Comparison of ENCODE assay signal across 28 cellular contexts in genomic region chr21:15104470-15104869, GRCh38.
"Had no signal": no experiment of that assay in that cellular context is flagged by ENCODE, and none has a peak within 500 bp of the region (broad histone marks: within the 10 kb centered on the region; RNA-seq: fewer than 3 reads in every experiment).

No MANE protein-coding gene starts in this region.

- H3K27ac Mint-ChIP-seq: stimulated activated effector memory CD8-positive, alpha-beta T cell treated with anti-CD3 and anti-CD28 coated beads, Interleukin-12 subunit alpha, Interleukin-12 subunit beta, amount 100 ng/mL, for 72 hours; stimulated activated memory B cell treated with anti-CD40 and anti-IgM and Interleukin-4, amounts not matched to agents 10 μg/mL and 1 μg/mL and 100 μg/mL, for 72 hours; stimulated activated naive B cell treated with anti-CD40 and anti-IgM and Interleukin-4, amounts not matched to agents 10 μg/mL and 1 μg/mL and 100 μg/mL, for 72 hours; stimulated activated naive CD8-positive, alpha-beta T cell treated with anti-CD3 and anti-CD28 coated beads, Interleukin-15, Interleukin-2, amounts not matched to agents 100 ng/mL and 50 ng/mL, for 24 hours; type B pancreatic cell had no signal

- FAIRE-seq: urothelium cell line had no signal

- H3K4me3 Mint-ChIP-seq: stimulated activated effector memory CD8-positive, alpha-beta T cell treated with anti-CD3 and anti-CD28 coated beads, Interleukin-12 subunit alpha, Interleukin-12 subunit beta, amount 100 ng/mL, for 72 hours; stimulated activated memory B cell treated with anti-CD40 and anti-IgM and Interleukin-4, amounts not matched to agents 10 μg/mL and 1 μg/mL and 100 μg/mL, for 72 hours; stimulated activated naive B cell treated with anti-CD40 and anti-IgM and Interleukin-4, amounts not matched to agents 10 μg/mL and 1 μg/mL and 100 μg/mL, for 72 hours; stimulated activated naive CD8-positive, alpha-beta T cell treated with anti-CD3 and anti-CD28 coated beads, Interleukin-15, Interleukin-2, amounts not matched to agents 100 ng/mL and 50 ng/mL, for 24 hours; type B pancreatic cell had no signal

- H3K9me3 Mint-ChIP-seq: stimulated activated effector memory CD8-positive, alpha-beta T cell treated with anti-CD3 and anti-CD28 coated beads, Interleukin-12 subunit alpha, Interleukin-12 subunit beta, amount 100 ng/mL, for 72 hours; stimulated activated memory B cell treated with anti-CD40 and anti-IgM and Interleukin-4, amounts not matched to agents 10 μg/mL and 1 μg/mL and 100 μg/mL, for 72 hours; stimulated activated naive B cell treated with anti-CD40 and anti-IgM and Interleukin-4, amounts not matched to agents 10 μg/mL and 1 μg/mL and 100 μg/mL, for 72 hours; stimulated activated naive CD8-positive, alpha-beta T cell treated with anti-CD3 and anti-CD28 coated beads, Interleukin-15, Interleukin-2, amounts not matched to agents 100 ng/mL and 50 ng/mL, for 24 hours; type B pancreatic cell had no signal

- H3K27me3 Mint-ChIP-seq: stimulated activated memory B cell treated with anti-CD40 and anti-IgM and Interleukin-4, amounts not matched to agents 10 μg/mL and 1 μg/mL and 100 μg/mL, for 72 hours; stimulated activated naive B cell treated with anti-CD40 and anti-IgM and Interleukin-4, amounts not matched to agents 10 μg/mL and 1 μg/mL and 100 μg/mL, for 72 hours; stimulated activated naive CD8-positive, alpha-beta T cell treated with anti-CD3 and anti-CD28 coated beads, Interleukin-15, Interleukin-2, amounts not matched to agents 100 ng/mL and 50 ng/mL, for 24 hours; type B pancreatic cell had no signal

- H3K9me3 ChIP-seq: stomach, suprapubic skin, testis, thoracic aorta, thyroid gland, tibial artery, tibial nerve, transverse colon, upper lobe of left lung, upper lobe of right lung, uterus, vagina had no signal

- ATAC-seq: stimulated activated effector memory CD8-positive, alpha-beta T cell treated with anti-CD3 and anti-CD28 coated beads, Interleukin-12 subunit alpha, Interleukin-12 subunit beta, amount 100 ng/mL, for 72 hours; stimulated activated memory B cell treated with anti-CD40 and anti-IgM and Interleukin-4, amounts not matched to agents 10 μg/mL and 1 μg/mL and 100 μg/mL, for 72 hours; stimulated activated naive B cell treated with anti-CD40 and anti-IgM and Interleukin-4, amounts not matched to agents 10 μg/mL and 1 μg/mL and 100 μg/mL, for 72 hours; stimulated activated naive CD8-positive, alpha-beta T cell treated with anti-CD3 and anti-CD28 coated beads, Interleukin-15, Interleukin-2, amounts not matched to agents 100 U/mL and 50 U/mL, for 24 hours; upper lobe of right lung had no signal

- H3K4me1 Mint-ChIP-seq: stimulated activated effector memory CD8-positive, alpha-beta T cell treated with anti-CD3 and anti-CD28 coated beads, Interleukin-12 subunit alpha, Interleukin-12 subunit beta, amount 100 ng/mL, for 72 hours; stimulated activated memory B cell treated with anti-CD40 and anti-IgM and Interleukin-4, amounts not matched to agents 10 μg/mL and 1 μg/mL and 100 μg/mL, for 72 hours had no signal

- H3K36me3 ChIP-seq: stomach, suprapubic skin, thoracic aorta, thyroid gland, tibial artery, tibial nerve, transverse colon, upper lobe of left lung, upper lobe of right lung, uterus, vagina had no signal

- H3K27me3 ChIP-seq: stomach, suprapubic skin, testis, thyroid gland, tibial artery, tibial nerve, transverse colon, upper lobe of left lung, upper lobe of right lung, uterus, vagina had no signal

- H3K4me1 ChIP-seq: stomach, suprapubic skin, testis, thyroid gland, tibial artery, tibial nerve, transverse colon, upper lobe of left lung, upper lobe of right lung, uterus, vagina had no signal

- DNase-seq: stimulated activated CD4-positive, alpha-beta T cell treated with anti-CD3 and anti-CD28 coated beads, Interleukin-2, amount 100 ng/mL, for 48 hours; stimulated activated CD4-positive, alpha-beta T cell treated with anti-CD3 and anti-CD28 coated beads, Interleukin-4, amount 100 ng/mL, for 1 hour; stimulated activated CD4-positive, alpha-beta T cell treated with anti-CD3 and anti-CD28 coated beads, Interleukin-4, amount 100 ng/mL, for 24 hours; stimulated activated CD4-positive, alpha-beta T cell treated with anti-CD3 and anti-CD28 coated beads, Interleukin-4, amount 100 ng/mL, for 4 hours; stimulated activated CD8-positive, alpha-beta memory T cell treated with anti-CD3 and anti-CD28 coated beads, Interleukin-4, amount 100 ng/mL, for 48 hours; stimulated activated naive B cell treated with anti-CD40 and anti-IgM and Interleukin-4, amounts not matched to agents 10 μg/mL and 1 μg/mL and 100 μg/mL, for 72 hours; stimulated activated naive CD4-positive, alpha-beta T cell; stimulated activated naive CD4-positive, alpha-beta T cell treated with Interleukin-2 at 50 U/mL for 16 hours; stimulated activated naive CD8-positive, alpha-beta T cell treated with anti-CD3 and anti-CD28 coated beads, Interleukin-15, Interleukin-2, amounts not matched to agents 100 U/mL and 50 U/mL, for 24 hours; stomach; substantia nigra; testis; thyroid gland; tibial artery; transverse colon; trophoblast cell; upper lobe of left lung; upper lobe of right lung; uterus had no signal

- H3K27ac ChIP-seq: stomach, suprapubic skin, testis, thoracic aorta, thyroid gland, tibial artery, tibial nerve, transverse colon, upper lobe of left lung, upper lobe of right lung, uterus, vagina had no signal

- H3K4me3 ChIP-seq: stomach, suprapubic skin, testis, thoracic aorta, thyroid gland, tibial artery, tibial nerve, transverse colon, upper lobe of left lung, upper lobe of right lung, uterus, vagina had no signal
